ENCODE assay signal across 8 cellular contexts in genomic region chr20:24917797-24918578, GRCh38. TPM values are rescaled to one million over a fixed set of nuclear protein-coding genes. Genes with fewer than 3 reads are reported as not detected.
DNase-seq lines count a peak whose midpoint lies in the region; ATAC-seq, FAIRE-seq and TF ChIP-seq lines count a peak whose summit lies in the region.

No MANE protein-coding gene starts in this region.

- TF ChIP-seq CTCF in gastroesophageal sphincter (IDR thresholded peaks at IDR 0.05) (peak in 3 of 4 experiments; percentile 57 to 82 (median 78)), upper lobe of left lung (IDR thresholded peaks at IDR 0.05) (peak; percentile 71 to 88 (median 80))

- no peaks in the 10 kb centered on the region for H3K9me3 ChIP-seq in gastroesophageal sphincter
- no peaks in the 10 kb centered on the region for H3K9me3 ChIP-seq in upper lobe of left lung

- TF ChIP-seq POLR2A in gastroesophageal sphincter (IDR thresholded peaks at IDR 0.05) (no peak), upper lobe of left lung (IDR thresholded peaks at IDR 0.05) (no peak)

- H3K36me3 ChIP-seq in gastroesophageal sphincter (no peaks in the 10 kb centered on the region), upper lobe of left lung (no peaks in the 10 kb centered on the region)

- DNase-seq in SIG-M5 treated with dmso at 0.1 percent for 504 hours (lab: John Stamatoyannopoulos, UW; ENCODE audit: unreplicated experiment) (peak; percentile 68), SIG-M5 (lab: John Stamatoyannopoulos, UW) (no peak), HTR-8/SVneo (ENCODE audit: insufficient read length, low spot score) (peak; percentile 65), OCI-M1 (lab: John Stamatoyannopoulos, UW) (peak; percentile 73), occipital lobe (lab: John Stamatoyannopoulos, UW) (peak; percentile 28), upper lobe of left lung (peak; percentile 64 to 91)
- peak; percentile 48 for DNase-seq in activated naive CD4-positive, alpha-beta T cell treated with Interleukin-2 at 50 U/mL for 16 hours

- H3K27ac ChIP-seq in gastroesophageal sphincter, result no peak overlapping the region
- H3K27ac ChIP-seq in upper lobe of left lung, result no peak overlapping the region

- H3K4me1 ChIP-seq in gastroesophageal sphincter, result peaks cover 0 to 3% (median 0%) of the 10 kb centered on the region in 3 donors
- peaks cover 0 to 14% (median 7%) of the 10 kb centered on the region in 4 donors for H3K4me1 ChIP-seq in upper lobe of left lung

- TF ChIP-seq EP300 in gastroesophageal sphincter (IDR thresholded peaks at IDR 0.05) (no peak), upper lobe of left lung (IDR thresholded peaks at IDR 0.05) (no peak)

- H3K27me3 ChIP-seq in gastroesophageal sphincter (no peaks in the 10 kb centered on the region), upper lobe of left lung (no peaks in the 10 kb centered on the region)

- FAIRE-seq in HTR-8/SVneo (lab: Jason Lieb, UNC), result no peak

- 40 to 80% methylated on average over 1 to 5 of the region's 34 CpGs for WGBS in gastroesophageal sphincter (ENCODE audit: low coverage in 1 of 2), 2 donors
- 29 to 56% methylated on average over 11 to 34 of the region's 34 CpGs for WGBS in upper lobe of left lung, 2 donors

- H3K4me3 ChIP-seq in gastroesophageal sphincter, result no peak overlapping the region
- no peak overlapping the region for H3K4me3 ChIP-seq in upper lobe of left lung

- ATAC-seq in gastroesophageal sphincter, result peak; percentile 74
- ATAC-seq in upper lobe of left lung (ENCODE audit: low FRiP score in 2 of 2), result peak; percentile 85 to 91

RNA-seq across cellular contexts. Expression of gene CST7, which starts 31.1 kb away (rescaled TPM):
- total RNA-seq in gastroesophageal sphincter (1 to 10 TPM in 1 of 4 donors, under 1 TPM in 1, not detected in 2; 0.37 to 4.0 TPM), occipital lobe (0.31 TPM), upper lobe of left lung (10 to 100 TPM in 5 of 6 donors, not detected in 1; 13.7 to 28.3 (median 15.4) TPM)
